Comparison of ENCODE assay signal across 21 cellular contexts in the genomic region with DNA sequence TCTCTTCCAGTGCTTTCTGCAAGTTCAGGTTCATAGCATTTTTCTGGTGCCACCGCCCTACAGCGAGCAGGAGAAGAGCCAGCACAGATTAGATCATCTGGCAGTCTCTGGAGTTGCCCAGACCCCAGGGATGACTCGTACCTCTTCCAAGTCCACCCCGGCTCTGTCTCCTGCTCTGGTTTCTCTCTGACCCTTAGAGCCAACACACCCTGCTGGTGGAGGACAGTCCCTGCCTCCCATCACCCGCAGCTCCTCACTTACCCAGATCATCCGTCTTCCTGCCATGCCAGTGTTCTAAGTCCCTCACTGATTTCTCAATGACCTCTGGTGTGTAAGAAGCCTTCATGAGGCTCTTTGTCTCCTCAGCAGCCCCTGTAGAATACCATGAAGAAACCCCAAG. TPM values are rescaled to one million over a fixed set of nuclear protein-coding genes. Genes with fewer than 3 reads are reported as not detected.
DNase-seq lines count a peak whose midpoint lies in the region; FAIRE-seq and TF ChIP-seq lines count a peak whose summit lies in the region.
"Had no signal": no experiment of that assay in that cellular context is flagged by ENCODE, and none has a peak within 500 bp of the region (broad histone marks: within the 10 kb centered on the region; RNA-seq: fewer than 3 reads in every experiment).

No MANE protein-coding gene starts in this region.

- peak; percentile 51 for DNase-seq in ELF-1 (ENCODE audit: low read depth, low spot score)
- peak; percentile 25 for DNase-seq in HT1080 (ENCODE audit: low read depth)
- peak; percentile 7 for DNase-seq in epithelial cell of proximal tubule (ENCODE audit: low read depth)
- DNase-seq in kidney tubule cell (ENCODE audit: low spot score): peak; percentile 23
- no peak for DNase-seq in activated gamma-delta T cell treated with Interleukin-2 at 50 U/mL for 16 hours
- DNase-seq in urothelium cell line (ENCODE audit: low spot score): no peak
- no peak for DNase-seq in HPDE6-E6E7 (ENCODE audit: extremely low spot score)
- DNase-seq in HTR-8/SVneo (ENCODE audit: insufficient read length, low spot score): no peak
- DNase-seq: DMS53, MM.1S, NCI-H1048, NCI-H1417 treated with DMSO at 0.1 percent for 48 hours, NCI-H187 treated with DMSO at 0.1 percent for 48 hours, NCI-H226, NCI-H524 treated with DMSO at 0.1 percent for 48 hours, NCI-H82, SJCRH30 had no signal

- no peak overlapping the region for H3K4me3 ChIP-seq in epithelial cell of proximal tubule (ENCODE audit: low read depth, low read length)
- H3K4me3 ChIP-seq: HAP-1, SJCRH30 had no signal

- FAIRE-seq in urothelium cell line (lab: Jason Lieb, UNC): no peak
- FAIRE-seq in HTR-8/SVneo (lab: Jason Lieb, UNC): no peak
- FAIRE-seq: A204.1, D721Med, RCC 7860 had no signal

- peak; percentile 15 for TF ChIP-seq CTCF in epithelial cell of proximal tubule (conservative IDR thresholded peaks at IDR 0.05; ENCODE audit: low read depth, low read length)

RNA-seq across cellular contexts. Expression of a gene that starts 28.0 kb away (rescaled TPM):
- total RNA-seq in HT1080 (2014; rRNA removed; shearing (Covaris generic)): 15.9 and 21.3 TPM in 2 replicates
- polyA plus RNA-seq in HT1080 (2015; cell fraction: cytosol; rRNA removed): 13.0 and 15.3 TPM in 2 replicates
- polyA plus RNA-seq in HT1080 (2015; cell fraction: nucleus; rRNA removed): 9.8 and 9.9 TPM in 2 replicates
- 49.6 and 66.9 TPM in 2 replicates for total RNA-seq in epithelial cell of proximal tubule

RNA-seq across cellular contexts. Expression of a gene that starts 28.3 kb away (rescaled TPM):
- total RNA-seq in HT1080 (2014; rRNA removed; shearing (Covaris generic)): 127 and 145 TPM in 2 replicates
- polyA plus RNA-seq in HT1080 (2015; cell fraction: cytosol; rRNA removed): 61.3 and 70.5 TPM in 2 replicates
- polyA plus RNA-seq in HT1080 (2015; cell fraction: nucleus; rRNA removed): 35.9 TPM in 2 replicates
- 215 and 252 TPM in 2 replicates for total RNA-seq in epithelial cell of proximal tubule

Comparison
In these comparisons a context has a peak if more than half of its experiments do, and no peak if none do; other contexts are left out.
1. DNase-seq: peak in ELF-1 (single experiment), HT1080 (single experiment), epithelial cell of proximal tubule (single experiment) and kidney tubule cell (single experiment); none in activated gamma-delta T cell treated with Interleukin-2 at 50 U/mL for 16 hours (single experiment), urothelium cell line (single experiment), HPDE6-E6E7 (single experiment) and HTR-8/SVneo (single experiment).